12 cellular contexts compared by ENCODE assay signal in the genomic region with DNA sequence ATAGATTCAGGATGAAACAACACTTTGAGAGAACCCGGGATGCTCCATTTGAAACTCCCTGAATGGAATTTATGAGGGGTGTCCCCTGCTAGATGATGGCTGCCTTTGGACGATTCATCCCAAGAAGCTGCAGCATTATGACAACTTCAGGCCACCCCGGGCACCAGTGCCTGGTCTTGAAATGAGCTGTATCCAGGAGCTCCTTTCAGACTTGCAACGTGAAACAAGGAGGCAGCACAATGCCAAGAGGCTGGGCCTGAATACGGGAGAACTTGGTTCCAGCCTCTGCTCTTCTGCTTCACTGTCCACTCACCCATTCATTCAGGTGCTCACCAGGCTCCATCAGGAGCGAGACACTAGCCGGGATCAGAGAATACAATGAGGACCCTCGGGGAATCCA.
DNase-seq lines count a peak whose midpoint lies in the region; ATAC-seq and TF ChIP-seq lines count a peak whose summit lies in the region.
"Had no signal": no experiment of that assay in that cellular context is flagged by ENCODE, and none has a peak within 500 bp of the region (broad histone marks: within the 10 kb centered on the region; RNA-seq: fewer than 3 reads in every experiment).

No MANE protein-coding gene starts in this region.

- peaks cover 0 to 3% (median 1%) of the 10 kb centered on the region in 7 donors for H3K9me3 Mint-ChIP-seq in CD14-positive monocyte
- H3K9me3 Mint-ChIP-seq in activated T-helper 2 cell treated with anti-CD3 and anti-CD28 coated beads, Interferon-gamma antibody, Interleukin-2, Interleukin-4, amounts not matched to agents 10 μg/mL and 5 μg/mL and 100 μg/mL, durations not matched to agents 14 hours and 24 hours and 36 hours: no peaks in the 10 kb centered on the region
- no peaks in the 10 kb centered on the region for H3K9me3 Mint-ChIP-seq in naive thymus-derived CD8-positive, alpha-beta T cell

- intact Hi-C loops in CD14-positive monocyte (cut with micrococcal nuclease): loop anchor here (5.0 to 10.0 kb wide), 4 partner anchors 33 to 175 kb away; a partner anchor contains a TSS
- intact Hi-C loops in activated T-helper 2 cell treated with anti-CD3 and anti-CD28 coated beads, Interferon-gamma antibody, Interleukin-2, Interleukin-4, amounts not matched to agents 10 μg/mL and 5 μg/mL and 100 μg/mL, durations not matched to agents 14 hours and 24 hours and 36 hours (cut with micrococcal nuclease): loop anchor here (2.0 to 5.0 kb wide), 2 partner anchors 128 to 175 kb away; no protein-coding TSS in a partner anchor

- TF ChIP-seq CTCF in CD14-positive monocyte (IDR thresholded peaks at IDR 0.05): no peak

- POLR2A ChIA-PET in naive thymus-derived CD8-positive, alpha-beta T cell (lab: Charles Lee): interaction anchor here (0.8 to 18.3 kb wide), 5 partner anchors 8 to 184 kb away, joined by 3 to 359 read pairs (median 3); a partner anchor contains a TSS

- H3K27ac Mint-ChIP-seq in CD14-positive monocyte: peak overlapping the region; percentile 95 to 98 (median 96)
- H3K27ac Mint-ChIP-seq in activated T-helper 2 cell treated with anti-CD3 and anti-CD28 coated beads, Interferon-gamma antibody, Interleukin-2, Interleukin-4, amounts not matched to agents 10 μg/mL and 5 μg/mL and 100 μg/mL, durations not matched to agents 14 hours and 24 hours and 36 hours: peak overlapping the region; percentile 91
- peak overlapping the region; percentile 82 to 99 (median 96) for H3K27ac Mint-ChIP-seq in naive thymus-derived CD8-positive, alpha-beta T cell

- no peak for DNase-seq in CD14-positive monocyte (ENCODE audit: low spot score)
- DNase-seq in G401 (ENCODE audit: low spot score): peak; percentile 53
- DNase-seq in activated T-helper 2 cell treated with anti-CD3 and anti-CD28 coated beads, Interferon-gamma antibody, Interleukin-2, Interleukin-4, amounts not matched to agents 10 μg/mL and 5 μg/mL and 100 μg/mL, durations not matched to agents 14 hours and 24 hours and 36 hours (ENCODE audit: low spot score): no peak
- DNase-seq in naive thymus-derived CD8-positive, alpha-beta T cell: no peak
- DNase-seq in GM19240 (ENCODE audit: insufficient read length, low spot score): no peak
- DNase-seq in amygdala (lab: John Stamatoyannopoulos, UW): no peak
- DNase-seq: effector CD8-positive, alpha-beta T cell; foreskin fibroblast; NCI-H1694 treated with DMSO at 0.1 percent for 48 hours; NCI-H82; stimulated activated naive CD4-positive, alpha-beta T cell had no signal

- in situ Hi-C loops in G401 (cut with HindIII; ENCODE audit: low sequenced_read_pairs): no loop called here

- no peak for ATAC-seq in naive thymus-derived CD8-positive, alpha-beta T cell
- no peak for ATAC-seq in GM18498 (IDR thresholded peaks at IDR 0.05; ENCODE audit: unreplicated experiment)

- no peak overlapping the region for H3K4me3 Mint-ChIP-seq in CD14-positive monocyte
- H3K4me3 Mint-ChIP-seq in activated T-helper 2 cell treated with anti-CD3 and anti-CD28 coated beads, Interferon-gamma antibody, Interleukin-2, Interleukin-4, amounts not matched to agents 10 μg/mL and 5 μg/mL and 100 μg/mL, durations not matched to agents 14 hours and 24 hours and 36 hours (ENCODE audit: low read depth): peak overlapping the region; percentile 30
- peak overlapping the region; percentile 15 to 87 (median 60) for H3K4me3 Mint-ChIP-seq in naive thymus-derived CD8-positive, alpha-beta T cell

- H3K4me1 Mint-ChIP-seq in CD14-positive monocyte: peaks cover 67% of the 10 kb centered on the region
- peaks cover 64% of the 10 kb centered on the region for H3K4me1 Mint-ChIP-seq in activated T-helper 2 cell treated with anti-CD3 and anti-CD28 coated beads, Interferon-gamma antibody, Interleukin-2, Interleukin-4, amounts not matched to agents 10 μg/mL and 5 μg/mL and 100 μg/mL, durations not matched to agents 14 hours and 24 hours and 36 hours (ENCODE audit: low read depth)
- peaks cover 27 to 75% (median 74%) of the 10 kb centered on the region in 4 donors for H3K4me1 Mint-ChIP-seq in naive thymus-derived CD8-positive, alpha-beta T cell

- H3K36me3 Mint-ChIP-seq in CD14-positive monocyte: peaks cover 64 to 73% of the 10 kb centered on the region in 2 donors
- H3K36me3 Mint-ChIP-seq in activated T-helper 2 cell treated with anti-CD3 and anti-CD28 coated beads, Interferon-gamma antibody, Interleukin-2, Interleukin-4, amounts not matched to agents 10 μg/mL and 5 μg/mL and 100 μg/mL, durations not matched to agents 14 hours and 24 hours and 36 hours (ENCODE audit: low read depth): peaks cover 62% of the 10 kb centered on the region
- peaks cover 0 to 43% (median 7%) of the 10 kb centered on the region in 3 donors for H3K36me3 Mint-ChIP-seq in naive thymus-derived CD8-positive, alpha-beta T cell

- no peaks in the 10 kb centered on the region for H3K27me3 Mint-ChIP-seq in CD14-positive monocyte (ENCODE audit: low read depth in 3 of 3)
- H3K27me3 Mint-ChIP-seq in activated T-helper 2 cell treated with anti-CD3 and anti-CD28 coated beads, Interferon-gamma antibody, Interleukin-2, Interleukin-4, amounts not matched to agents 10 μg/mL and 5 μg/mL and 100 μg/mL, durations not matched to agents 14 hours and 24 hours and 36 hours (ENCODE audit: low read depth): no peaks in the 10 kb centered on the region
- no peaks in the 10 kb centered on the region for H3K27me3 Mint-ChIP-seq in naive thymus-derived CD8-positive, alpha-beta T cell

Comparison
In these comparisons a context has a peak if more than half of its experiments do, and no peak if none do; other contexts are left out.
1. H3K4me3 Mint-ChIP-seq: peak in activated T-helper 2 cell treated with anti-CD3 and anti-CD28 coated beads, Interferon-gamma antibody, Interleukin-2, Interleukin-4, amounts not matched to agents 10 μg/mL and 5 μg/mL and 100 μg/mL, durations not matched to agents 14 hours and 24 hours and 36 hours (single experiment) and naive thymus-derived CD8-positive, alpha-beta T cell (10 of 10); none in CD14-positive monocyte (0 of 2).
2. Peak in every context shown above with its lines, with median percentiles within 50 percentile points of each other: H3K27ac Mint-ChIP-seq.